ENCODE assay signal across 1 cellular context in genomic region chr20:51541189-51542032, GRCh38.
TF ChIP-seq lines count a peak whose summit lies in the region.

No MANE protein-coding gene starts in this region.

TF ChIP-seq in HepG2, 621 proteins besides CTCF, POLR2A, EP300 and RAD21 (continued from another document and continues in another):
- TF ChIP-seq HBP1 (CRISPR knock-in tag; IDR thresholded peaks at IDR 0.05; ENCODE audit: low read depth): no peak
- no peak for TF ChIP-seq FOXK2 (IDR thresholded peaks at IDR 0.05)
- TF ChIP-seq NFE2L1 (CRISPR knock-in tag; IDR thresholded peaks at IDR 0.05; ENCODE audit: borderline replicate concordance): no peak
- peak; percentile 14; the same call in 1 of the 2 replicates for TF ChIP-seq BRD4 (CRISPR knock-in tag; IDR thresholded peaks at IDR 0.05)
- TF ChIP-seq ZNF414 (CRISPR knock-in tag; IDR thresholded peaks at IDR 0.05): no peak
- TF ChIP-seq ZBTB14 (CRISPR knock-in tag; IDR thresholded peaks at IDR 0.05): no peak
- TF ChIP-seq ZNF367 (CRISPR knock-in tag; IDR thresholded peaks at IDR 0.05; ENCODE audit: borderline replicate concordance): no peak
- peak; percentile 80 for TF ChIP-seq CCDC6 (CRISPR knock-in tag; IDR thresholded peaks at IDR 0.05)
- TF ChIP-seq ZNF180 (CRISPR knock-in tag; IDR thresholded peaks at IDR 0.05; ENCODE audit: borderline replicate concordance, low read depth): no peak
- no peak for TF ChIP-seq TRIM22 (IDR thresholded peaks at IDR 0.05)
- no peak for TF ChIP-seq ZNF570 (CRISPR knock-in tag; IDR thresholded peaks at IDR 0.05; ENCODE audit: borderline replicate concordance)
- TF ChIP-seq HNRNPLL (IDR thresholded peaks at IDR 0.05; ENCODE audit: low read depth, low read length, poor library complexity, severe bottlenecking): no peak
- TF ChIP-seq SMYD3 (CRISPR knock-in tag; IDR thresholded peaks at IDR 0.05): 0 out of 2 replicates have a peak, but pooled peaks have one; percentile 74
- no peak for TF ChIP-seq ZC3H13 (CRISPR knock-in tag; IDR thresholded peaks at IDR 0.05)
- no peak for TF ChIP-seq ZNF432 (CRISPR knock-in tag; IDR thresholded peaks at IDR 0.05; ENCODE audit: borderline replicate concordance)
- 0 out of 4 replicates have a peak, but pooled peaks of 1 of the 2 experiments have one; percentile 22 for TF ChIP-seq REST (IDR thresholded peaks at IDR 0.05; ENCODE audit: borderline replicate concordance in 1 of 2, low read depth in 1 of 2, low read length in 2 of 2)
- TF ChIP-seq RARG (CRISPR knock-in tag; IDR thresholded peaks at IDR 0.05; ENCODE audit: low read depth): no peak
- TF ChIP-seq ZNF33B (CRISPR knock-in tag; IDR thresholded peaks at IDR 0.05): no peak
- TF ChIP-seq TFAP4 (IDR thresholded peaks at IDR 0.05; ENCODE audit: borderline replicate concordance, low read depth): peak; percentile 64; the same call in 1 of the 2 replicates
- TF ChIP-seq ATF7-NPFF (CRISPR knock-in tag; IDR thresholded peaks at IDR 0.05; ENCODE audit: low read depth): no peak
- TF ChIP-seq PLRG1 (conservative IDR thresholded peaks at IDR 0.05): no peak
- no peak for TF ChIP-seq ZNF282 (IDR thresholded peaks at IDR 0.05; ENCODE audit: partially characterized antibody)
- TF ChIP-seq MLX (CRISPR knock-in tag; IDR thresholded peaks at IDR 0.05): peak; percentile 93
- no peak for TF ChIP-seq THAP7 (CRISPR knock-in tag; IDR thresholded peaks at IDR 0.05)
- TF ChIP-seq KAT2B (IDR thresholded peaks at IDR 0.05; ENCODE audit: borderline replicate concordance, low read depth, low read length): no peak
- TF ChIP-seq ZBTB42 (CRISPR knock-in tag; IDR thresholded peaks at IDR 0.05): no peak
- TF ChIP-seq ZNF605 (CRISPR knock-in tag; IDR thresholded peaks at IDR 0.05): peak; percentile 78; the same call in 1 of the 2 replicates
- TF ChIP-seq FOXO1 (CRISPR knock-in tag; IDR thresholded peaks at IDR 0.05): peak; percentile 53; the same call in 1 of the 2 replicates
- TF ChIP-seq ZKSCAN8 (CRISPR knock-in tag; IDR thresholded peaks at IDR 0.05; ENCODE audit: borderline replicate concordance): 0 out of 2 replicates have a peak, but pooled peaks have one; percentile 32
- TF ChIP-seq CBFB (CRISPR knock-in tag; IDR thresholded peaks at IDR 0.05): peak; percentile 20; the same call in 1 of the 2 replicates
- TF ChIP-seq KDM4B (CRISPR knock-in tag; IDR thresholded peaks at IDR 0.05): no peak
- no peak for TF ChIP-seq CENPX (CRISPR knock-in tag; IDR thresholded peaks at IDR 0.05)
- TF ChIP-seq NRL (CRISPR knock-in tag; IDR thresholded peaks at IDR 0.05; ENCODE audit: borderline replicate concordance): peak; percentile 6; the same call in 1 of the 2 replicates
- no peak for TF ChIP-seq ZBTB21 (CRISPR knock-in tag; IDR thresholded peaks at IDR 0.05)
- no peak for TF ChIP-seq ZNF841 (CRISPR knock-in tag; IDR thresholded peaks at IDR 0.05; ENCODE audit: borderline replicate concordance)
- peak; percentile 71 for TF ChIP-seq ZNF501 (CRISPR knock-in tag; IDR thresholded peaks at IDR 0.05)
- TF ChIP-seq PLSCR1 (CRISPR knock-in tag; IDR thresholded peaks at IDR 0.05; ENCODE audit: borderline replicate concordance): no peak
- TF ChIP-seq DR1 (CRISPR knock-in tag; IDR thresholded peaks at IDR 0.05): no peak
- peak; percentile 93 for TF ChIP-seq ZNF558 (CRISPR knock-in tag; IDR thresholded peaks at IDR 0.05; ENCODE audit: borderline replicate concordance)
- TF ChIP-seq CAMTA2 (CRISPR knock-in tag; IDR thresholded peaks at IDR 0.05; ENCODE audit: borderline replicate concordance): no peak
- TF ChIP-seq ZMYM4 (CRISPR knock-in tag; IDR thresholded peaks at IDR 0.05): peak; percentile 47
- no peak for TF ChIP-seq ETV6 (CRISPR knock-in tag; conservative IDR thresholded peaks at IDR 0.05)
- no peak for TF ChIP-seq DBP (CRISPR knock-in tag; IDR thresholded peaks at IDR 0.05; ENCODE audit: not compliant biosample characterization)
- peak; percentile 72 for TF ChIP-seq MEF2D (CRISPR knock-in tag; IDR thresholded peaks at IDR 0.05)
- no peak for TF ChIP-seq JUND (CRISPR knock-in tag; IDR thresholded peaks at IDR 0.05)
- TF ChIP-seq PRPF4 (IDR thresholded peaks at IDR 0.05; ENCODE audit: low read depth, low read length, poor library complexity, severe bottlenecking): peak; percentile 38
- TF ChIP-seq MIER2 (CRISPR knock-in tag; IDR thresholded peaks at IDR 0.05): peak; percentile 36; the same call in 1 of the 2 replicates
- TF ChIP-seq ZNF781 (CRISPR knock-in tag; IDR thresholded peaks at IDR 0.05; ENCODE audit: borderline replicate concordance, not compliant biosample characterization): no peak
- no peak for TF ChIP-seq ZNF589 (CRISPR knock-in tag; conservative IDR thresholded peaks at IDR 0.05)
